In genomic region chr16:4090476-4090875, GRCh38 we compare ENCODE assay signal across 10 cellular contexts. TPM values are rescaled to one million over a fixed set of nuclear protein-coding genes. Genes with fewer than 3 reads are reported as not detected.
DNase-seq lines count a peak whose midpoint lies in the region; ATAC-seq and TF ChIP-seq lines count a peak whose summit lies in the region.
"Had no signal": no experiment of that assay in that cellular context is flagged by ENCODE, and none has a peak within 500 bp of the region (broad histone marks: within the 10 kb centered on the region; RNA-seq: fewer than 3 reads in every experiment).

No MANE protein-coding gene starts in this region.

- peak overlapping the region; percentile 45 for H3K4me3 ChIP-seq in adipocyte (ENCODE audit: low read length)
- peak overlapping the region in 1 of 2 donors; percentile 28 for H3K4me3 ChIP-seq in gastroesophageal sphincter
- H3K4me3 ChIP-seq in mucosa of descending colon = no peak overlapping the region
- H3K4me3 ChIP-seq in thoracic aorta = peak overlapping the region; percentile 19

- TF ChIP-seq EP300 in gastroesophageal sphincter (IDR thresholded peaks at IDR 0.05) = no peak

- H3K27me3 ChIP-seq in adipocyte (replicated peaks; ENCODE audit: control insufficient read depth, insufficient read depth, low read length) (no peaks in the 10 kb centered on the region), gastroesophageal sphincter (no peaks in the 10 kb centered on the region), thoracic aorta (replicated peaks; ENCODE audit: insufficient read depth) (no peaks in the 10 kb centered on the region)

- DNase-seq in adipocyte (ENCODE audit: low read depth) (no peak), mucosa of descending colon (peak in 1 of 3 donors; percentile 65), thoracic aorta (ENCODE audit: low spot score) (no peak), RKO (ENCODE audit: low spot score) (no peak)
- DNase-seq in stimulated activated CD4-positive, alpha-beta T cell treated with anti-CD3 and anti-CD28 coated beads, Interleukin-4, amount 100 ng/mL, for 4 hours = no peak
- DNase-seq: activated CD8-positive, alpha-beta T cell treated with anti-CD3 and anti-CD28 coated beads for 36 hours; NCI-H1930; T-helper 1 cell had no signal

- intact Hi-C loops in mucosa of descending colon (cut with DNase I, micrococcal nuclease) = no loop called here

- WGBS in gastroesophageal sphincter (ENCODE audit: low coverage in 1 of 2), 2 donors = 2 to 4% methylated on average over 10 of the region's 10 CpGs

- H3K9me3 ChIP-seq in adipocyte (ENCODE audit: control insufficient read depth, low read length) (no peaks in the 10 kb centered on the region), gastroesophageal sphincter (no peaks in the 10 kb centered on the region), mucosa of descending colon (no peaks in the 10 kb centered on the region), thoracic aorta (no peaks in the 10 kb centered on the region)

- ATAC-seq in gastroesophageal sphincter (peak; percentile 74), mucosa of descending colon (peak; percentile 76), thoracic aorta (ENCODE audit: insufficient number of reproducible peaks, low FRiP score, low read depth) (peak; percentile 42), GM18858 (IDR thresholded peaks at IDR 0.05; ENCODE audit: unreplicated experiment) (no peak)
- ATAC-seq: activated CD8-positive, alpha-beta T cell treated with anti-CD3 and anti-CD28 coated beads for 36 hours had no signal

- no peaks in the 10 kb centered on the region for H3K36me3 ChIP-seq in adipocyte (ENCODE audit: control insufficient read depth, insufficient read depth, low read length, severe bottlenecking)
- no peaks in the 10 kb centered on the region for H3K36me3 ChIP-seq in gastroesophageal sphincter
- no peaks in the 10 kb centered on the region for H3K36me3 ChIP-seq in mucosa of descending colon (ENCODE audit: low read depth)
- H3K36me3 ChIP-seq in thoracic aorta = no peaks in the 10 kb centered on the region

- peak overlapping the region; percentile 16 to 78 (median 52) for H3K27ac ChIP-seq in gastroesophageal sphincter
- H3K27ac ChIP-seq in thoracic aorta = peak overlapping the region; percentile 80 to 83

- TF ChIP-seq CTCF in gastroesophageal sphincter (IDR thresholded peaks at IDR 0.05) (no peak), mucosa of descending colon (IDR thresholded peaks at IDR 0.05) (no peak), thoracic aorta (IDR thresholded peaks at IDR 0.05) (no peak)

- TF ChIP-seq POLR2A in gastroesophageal sphincter (IDR thresholded peaks at IDR 0.05) = no peak

- H3K4me1 ChIP-seq in adipocyte (ENCODE audit: control insufficient read depth, insufficient read depth, low read length) (peaks cover 26% of the 10 kb centered on the region), gastroesophageal sphincter (peaks cover 0 to 84% (median 25%) of the 10 kb centered on the region in 3 donors), mucosa of descending colon (ENCODE audit: low read depth) (peaks cover 19% of the 10 kb centered on the region), thoracic aorta (ENCODE audit: control insufficient read depth in 1 of 2, low read depth in 2 of 2) (peaks cover 34 to 83% of the 10 kb centered on the region in 2 donors)

- H3K9ac ChIP-seq in adipocyte (ENCODE audit: low read length) = peak overlapping the region; percentile 8

RNA-seq across cellular contexts. Expression of gene ADCY9, which starts 25.8 kb away (rescaled TPM):
- 10 to 100 TPM; 33.0 to 83.5 (median 43.4) TPM for total RNA-seq in gastroesophageal sphincter
- 10 to 100 TPM; 30.0 to 50.8 (median 41.8) TPM for total RNA-seq in mucosa of descending colon
- total RNA-seq in thoracic aorta = 10 to 100 TPM; 44.1 to 83.8 TPM
